1 cellular context compared by ENCODE assay signal in genomic region chr6:121436172-121436965, GRCh38.
TF ChIP-seq lines count a peak whose summit lies in the region.

No MANE protein-coding gene starts in this region.

TF ChIP-seq in GM12878, 131 proteins besides CTCF, POLR2A, EP300 and RAD21 (continued from another document):
- TF ChIP-seq KLF5 (IDR thresholded peaks at IDR 0.05; ENCODE audit: partially characterized antibody): no peak
- TF ChIP-seq SKIL (IDR thresholded peaks at IDR 0.05; ENCODE audit: low read depth, poor library complexity, severe bottlenecking): no peak
- TF ChIP-seq ZBED1 (IDR thresholded peaks at IDR 0.05; ENCODE audit: borderline replicate concordance): no peak
- no peak for TF ChIP-seq TCF3 (IDR thresholded peaks at IDR 0.05; ENCODE audit: borderline replicate concordance, insufficient read depth, low read depth, low read length)
- no peak for TF ChIP-seq CEBPZ (IDR thresholded peaks at IDR 0.05; ENCODE audit: low read depth, low read length)
- no peak for TF ChIP-seq MYC (IDR thresholded peaks at IDR 0.05; ENCODE audit: insufficient read depth, insufficient read length, insufficient replicate concordance, low read length, severe bottlenecking)
- no peak for TF ChIP-seq JUNB (IDR thresholded peaks at IDR 0.05)
- TF ChIP-seq NR2C2 (IDR thresholded peaks at IDR 0.05; ENCODE audit: borderline replicate concordance, control insufficient read depth, insufficient read length, low read depth): no peak
- no peak for TF ChIP-seq SP1 (IDR thresholded peaks at IDR 0.05; ENCODE audit: low read depth, low read length)
- TF ChIP-seq HCFC1 (IDR thresholded peaks at IDR 0.05; ENCODE audit: low read length): no peak
